10 cellular contexts compared by ENCODE assay signal in the genomic region with DNA sequence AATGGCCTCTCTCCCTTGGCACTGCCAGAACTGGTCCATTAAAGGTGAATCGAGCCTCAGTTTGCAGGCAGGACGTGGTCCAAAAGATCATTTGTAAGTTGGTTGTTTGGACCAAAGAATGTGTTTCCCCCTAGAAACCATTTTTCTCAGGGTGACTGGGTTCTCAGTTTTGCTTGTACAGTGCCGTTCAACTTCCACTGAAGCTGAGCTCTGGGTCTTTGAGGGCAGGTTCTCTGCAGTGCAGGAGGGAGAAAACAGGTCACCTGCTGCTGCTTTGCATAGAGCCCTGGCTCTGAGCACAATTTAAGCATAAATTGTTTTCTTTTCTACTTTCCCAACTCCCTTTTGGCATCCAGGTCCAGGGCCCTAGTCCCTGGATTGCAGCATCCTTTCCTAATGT. TPM values are rescaled to one million over a fixed set of nuclear protein-coding genes. Genes with fewer than 3 reads are reported as not detected.
DNase-seq lines count a peak whose midpoint lies in the region; ATAC-seq, FAIRE-seq and TF ChIP-seq lines count a peak whose summit lies in the region.
"Had no signal": no experiment of that assay in that cellular context is flagged by ENCODE, and none has a peak within 500 bp of the region (broad histone marks: within the 10 kb centered on the region; RNA-seq: fewer than 3 reads in every experiment).

No MANE protein-coding gene starts in this region.

- peak overlapping the region in 16 of 21 experiments; percentile 23 to 95 (median 74) for H3K27ac ChIP-seq in skin epidermis

- no peak overlapping the region for H3K4me3 ChIP-seq in skin epidermis
- H3K4me3 ChIP-seq: lung, right atrium auricular region had no signal

- peak overlapping the region; percentile 93 for H3K27ac Mint-ChIP-seq in activated naive CD8-positive, alpha-beta T cell

- FAIRE-seq in GM12892 (lab: Jason Lieb, UNC), result peak; percentile 88

- no peaks in the 10 kb centered on the region for H3K9me3 Mint-ChIP-seq in activated naive CD8-positive, alpha-beta T cell (ENCODE audit: low read depth)

- ATAC-seq in HG02798 (IDR thresholded peaks at IDR 0.05; ENCODE audit: poor library complexity, unreplicated experiment) (peak; percentile 30), GM18498 (IDR thresholded peaks at IDR 0.05; ENCODE audit: unreplicated experiment) (no peak)

- no peaks in the 10 kb centered on the region for H3K36me3 Mint-ChIP-seq in activated naive CD8-positive, alpha-beta T cell

- no peaks in the 10 kb centered on the region for H3K27me3 Mint-ChIP-seq in activated naive CD8-positive, alpha-beta T cell

- peak; percentile 27; the same call in 1 of the 2 replicates for TF ChIP-seq POLR2A in GM12892 (IDR thresholded peaks at IDR 0.05; ENCODE audit: low read depth, low read length)

- DNase-seq in GM12892 (ENCODE audit: insufficient read length) (no peak), GOT3 (lab: John Stamatoyannopoulos, UW) (no peak), kidney glomerular epithelial cell (lab: John Stamatoyannopoulos, UW) (no peak)
- DNase-seq: NCI-H69 had no signal

- H3K4me3 Mint-ChIP-seq in activated naive CD8-positive, alpha-beta T cell, result peak overlapping the region; percentile 82

- H3K4me1 Mint-ChIP-seq in activated naive CD8-positive, alpha-beta T cell (ENCODE audit: low read depth), result peaks cover 48% of the 10 kb centered on the region

RNA-seq across cellular contexts. Expression of a gene that starts 8.9 kb away (rescaled TPM):
- 118 TPM for polyA plus RNA-seq in GM12892 (2012; ENCODE audit: missing spikeins)

RNA-seq across cellular contexts. Expression of a gene that starts 52.0 kb away (rescaled TPM):
- 2.7 TPM for polyA plus RNA-seq in GM12892 (2012; ENCODE audit: missing spikeins)

RNA-seq across cellular contexts. Expression of a gene that starts 52.4 kb away (rescaled TPM):
- 5.7 TPM for polyA plus RNA-seq in GM12892 (2012; ENCODE audit: missing spikeins)
